ENCODE assay signal across 1 cellular context in genomic region chrX:66163849-66164401, GRCh38.
A peak's percentile ranks its signal among the peaks of the same experiment; 100 is the strongest.
TF ChIP-seq lines count a peak whose summit lies in the region.

HEPH (plus strand) TSS chrX:66164247; CDS start chrX:66170571, 6,324 bp downstream.

TF ChIP-seq in K562, 482 proteins besides CTCF, POLR2A, EP300 and RAD21 (continued from another document and continues in another):
- TF ChIP-seq ZNF407 (IDR thresholded peaks at IDR 0.05; ENCODE audit: low read depth), result no peak
- no peak for TF ChIP-seq ZNF444 (CRISPR knock-in tag; IDR thresholded peaks at IDR 0.05)
- TF ChIP-seq HOXB6 (CRISPR knock-in tag; IDR thresholded peaks at IDR 0.05; ENCODE audit: borderline replicate concordance), result no peak
- peak; percentile 52; the same call in 1 of the 2 replicates for TF ChIP-seq ZFX (CRISPR knock-in tag; IDR thresholded peaks at IDR 0.05)
- no peak for TF ChIP-seq CBX8 (IDR thresholded peaks at IDR 0.05; ENCODE audit: borderline replicate concordance, extremely low read depth, low read depth, low read length, poor library complexity, severe bottlenecking)
- 0 out of 2 replicates have a peak, but pooled peaks have one; percentile 25 for TF ChIP-seq ELF1 (tag; IDR thresholded peaks at IDR 0.05)
- TF ChIP-seq ZC3H8 (IDR thresholded peaks at IDR 0.05), result no peak
- TF ChIP-seq KLF16 (IDR thresholded peaks at IDR 0.05), result no peak
- TF ChIP-seq NFYB (IDR thresholded peaks at IDR 0.05; ENCODE audit: extremely low read depth, insufficient read length), result peak; percentile 27
- TF ChIP-seq MTA1 (IDR thresholded peaks at IDR 0.05; ENCODE audit: borderline replicate concordance), result peak; percentile 77; the same call in 1 of the 2 replicates
- no peak for TF ChIP-seq ZNF740 (CRISPR knock-in tag; IDR thresholded peaks at IDR 0.05)
- TF ChIP-seq ZNF740 (tag; IDR thresholded peaks at IDR 0.05), result no peak
- no peak for TF ChIP-seq MITF (IDR thresholded peaks at IDR 0.05)
- 0 out of 2 replicates have a peak, but pooled peaks have one; percentile 40 for TF ChIP-seq SMARCE1 (IDR thresholded peaks at IDR 0.05)
- no peak for TF ChIP-seq BHLHE40 (IDR thresholded peaks at IDR 0.05; ENCODE audit: low read length)
- no peak for TF ChIP-seq RBM17 (IDR thresholded peaks at IDR 0.05; ENCODE audit: borderline replicate concordance, low read depth, low read length)
- TF ChIP-seq PKNOX1 (IDR thresholded peaks at IDR 0.05), result peak; percentile 69
- no peak for TF ChIP-seq ZNF512 (tag; IDR thresholded peaks at IDR 0.05)
- TF ChIP-seq ZNF41 (CRISPR knock-in tag; conservative IDR thresholded peaks at IDR 0.05), result no peak
- TF ChIP-seq RCOR1 (IDR thresholded peaks at IDR 0.05; ENCODE audit: borderline replicate concordance in 1 of 2, low read depth in 2 of 2, low read length in 2 of 2), result peak in 1 of 2 experiments; percentile 59; a peak in 1 of 4 replicates
- TF ChIP-seq SIN3B (IDR thresholded peaks at IDR 0.05; ENCODE audit: low read depth), result no peak
- no peak for TF ChIP-seq FOXO4 (CRISPR knock-in tag; IDR thresholded peaks at IDR 0.05)
- peak; percentile 71 for TF ChIP-seq ZSCAN29 (IDR thresholded peaks at IDR 0.05)
- peak; percentile 54; the same call in 1 of the 2 replicates for TF ChIP-seq JUND (IDR thresholded peaks at IDR 0.05; ENCODE audit: borderline replicate concordance, low read depth, low read length)
- TF ChIP-seq JUND (tag; IDR thresholded peaks at IDR 0.05; ENCODE audit: borderline replicate concordance, low read depth, low read length), result no peak
- TF ChIP-seq ZNF639 (CRISPR knock-in tag; conservative IDR thresholded peaks at IDR 0.05 in 1 of 2, IDR thresholded peaks at IDR 0.05 in 1 of 2), result no peak
- TF ChIP-seq MEF2A (IDR thresholded peaks at IDR 0.05; ENCODE audit: control insufficient read depth, low read depth, low read length), result 0 out of 2 replicates have a peak, but pooled peaks have one; percentile 31
- no peak for TF ChIP-seq NR4A1 (CRISPR knock-in tag; IDR thresholded peaks at IDR 0.05)
- TF ChIP-seq NR4A1 (tag; IDR thresholded peaks at IDR 0.05), result no peak
- TF ChIP-seq GTF2B (IDR thresholded peaks at IDR 0.05; ENCODE audit: extremely low read depth, insufficient read length), result no peak
- TF ChIP-seq MTA3 (IDR thresholded peaks at IDR 0.05; ENCODE audit: borderline replicate concordance), result peak; percentile 62; the same call in 1 of the 2 replicates
- TF ChIP-seq NEUROD1 (IDR thresholded peaks at IDR 0.05; ENCODE audit: borderline replicate concordance, low read depth, low read length, partially characterized antibody), result peak; percentile 99
- no peak for TF ChIP-seq ZNF384 (IDR thresholded peaks at IDR 0.05; ENCODE audit: low read depth, low read length)
- no peak for TF ChIP-seq KAT8 (IDR thresholded peaks at IDR 0.05; ENCODE audit: low read depth)
- peak; percentile 64 for TF ChIP-seq SUPT5H (IDR thresholded peaks at IDR 0.05)
- TF ChIP-seq ATF3 (IDR thresholded peaks at IDR 0.05), result peak; percentile 16; the same call in 1 of the 2 replicates
- TF ChIP-seq ATF3 (CRISPR knock-in tag; conservative IDR thresholded peaks at IDR 0.05), result no peak
- no peak for TF ChIP-seq THRA (IDR thresholded peaks at IDR 0.05)
- TF ChIP-seq ZNF561 (CRISPR knock-in tag; conservative IDR thresholded peaks at IDR 0.05), result no peak
- TF ChIP-seq MLLT1 (IDR thresholded peaks at IDR 0.05), result peak; percentile 15 to 34; a peak in 1 of 4 replicates
